In genomic region chr2:25586726-25587144, GRCh38 we compare ENCODE assay signal across 1 cellular context.
TF ChIP-seq lines count a peak whose summit lies in the region.

No MANE protein-coding gene starts in this region.

TF ChIP-seq in GM12878, 131 proteins besides CTCF, POLR2A, EP300 and RAD21 (continued from another document and continues in another):
- TF ChIP-seq CHD4 (IDR thresholded peaks at IDR 0.05), result no peak
- no peak for TF ChIP-seq USF1 (IDR thresholded peaks at IDR 0.05; ENCODE audit: borderline replicate concordance, extremely low read length, insufficient read depth, low read depth, low read length)
- TF ChIP-seq SIX5 (IDR thresholded peaks at IDR 0.05; ENCODE audit: low read depth, low read length, severe bottlenecking), result no peak
- TF ChIP-seq SMAD5 (IDR thresholded peaks at IDR 0.05; ENCODE audit: low read depth), result no peak
- TF ChIP-seq KAT2A (conservative IDR thresholded peaks at IDR 0.05; ENCODE audit: control insufficient read depth, low read depth, low read length), result no peak
- TF ChIP-seq IRF5 (IDR thresholded peaks at IDR 0.05; ENCODE audit: borderline replicate concordance), result no peak
- TF ChIP-seq ZBTB4 (CRISPR knock-in tag; IDR thresholded peaks at IDR 0.05), result no peak
- no peak for TF ChIP-seq TARDBP (IDR thresholded peaks at IDR 0.05; ENCODE audit: borderline replicate concordance)
- TF ChIP-seq STAT1 (conservative IDR thresholded peaks at IDR 0.05), result no peak
- no peak for TF ChIP-seq ATF3 (IDR thresholded peaks at IDR 0.05; ENCODE audit: borderline replicate concordance, extremely low read depth, low read depth, low read length)
- no peak for TF ChIP-seq YBX1 (IDR thresholded peaks at IDR 0.05)
- TF ChIP-seq GABPA (IDR thresholded peaks at IDR 0.05; ENCODE audit: low read depth), result peak; percentile 67; the same call in 1 of the 2 replicates
- peak; percentile 72; the same call in 1 of the 2 replicates for TF ChIP-seq EED (IDR thresholded peaks at IDR 0.05; ENCODE audit: low read depth)
- TF ChIP-seq ZNF384 (IDR thresholded peaks at IDR 0.05; ENCODE audit: borderline replicate concordance, low read depth, low read length), result no peak
- no peak for TF ChIP-seq ZBTB33 (IDR thresholded peaks at IDR 0.05)
- TF ChIP-seq RB1 (IDR thresholded peaks at IDR 0.05; ENCODE audit: borderline replicate concordance), result no peak
- no peak for TF ChIP-seq PBX3 (IDR thresholded peaks at IDR 0.05; ENCODE audit: insufficient replicate concordance, low read depth, low read length)
- TF ChIP-seq TBL1XR1 (IDR thresholded peaks at IDR 0.05; ENCODE audit: low read depth, low read length), result peak; percentile 91
- peak; percentile 91 for TF ChIP-seq CREM (IDR thresholded peaks at IDR 0.05; ENCODE audit: low read depth)
- TF ChIP-seq MAX (IDR thresholded peaks at IDR 0.05; ENCODE audit: low read depth, low read length), result 0 out of 2 replicates have a peak, but pooled peaks have one; percentile 30
- no peak for TF ChIP-seq LARP7 (IDR thresholded peaks at IDR 0.05)
- no peak for TF ChIP-seq KDM1A (IDR thresholded peaks at IDR 0.05; ENCODE audit: borderline replicate concordance)
- TF ChIP-seq CEBPZ (IDR thresholded peaks at IDR 0.05; ENCODE audit: low read depth, low read length), result no peak
- TF ChIP-seq FOXM1 (IDR thresholded peaks at IDR 0.05; ENCODE audit: low read depth, low read length), result peak; percentile 91
- TF ChIP-seq PRDM15 (CRISPR knock-in tag; IDR thresholded peaks at IDR 0.05), result no peak
- TF ChIP-seq HDAC6 (IDR thresholded peaks at IDR 0.05; ENCODE audit: unreplicated experiment), result no peak
- no peak for TF ChIP-seq NFYA (IDR thresholded peaks at IDR 0.05; ENCODE audit: borderline replicate concordance, low read depth, low read length)
- no peak for TF ChIP-seq CUX1 (IDR thresholded peaks at IDR 0.05; ENCODE audit: insufficient replicate concordance, low read depth, low read length)
- peak; percentile 91; the same call in 1 of the 2 replicates for TF ChIP-seq BCL11A (IDR thresholded peaks at IDR 0.05; ENCODE audit: low read depth, low read length)
- no peak for TF ChIP-seq NR2C2 (IDR thresholded peaks at IDR 0.05; ENCODE audit: borderline replicate concordance, control insufficient read depth, insufficient read length, low read depth)
- peak; percentile 64 for TF ChIP-seq CREB1 (IDR thresholded peaks at IDR 0.05; ENCODE audit: low read depth)
- TF ChIP-seq JUNB (IDR thresholded peaks at IDR 0.05), result peak; percentile 100
- TF ChIP-seq, protein P1, sequence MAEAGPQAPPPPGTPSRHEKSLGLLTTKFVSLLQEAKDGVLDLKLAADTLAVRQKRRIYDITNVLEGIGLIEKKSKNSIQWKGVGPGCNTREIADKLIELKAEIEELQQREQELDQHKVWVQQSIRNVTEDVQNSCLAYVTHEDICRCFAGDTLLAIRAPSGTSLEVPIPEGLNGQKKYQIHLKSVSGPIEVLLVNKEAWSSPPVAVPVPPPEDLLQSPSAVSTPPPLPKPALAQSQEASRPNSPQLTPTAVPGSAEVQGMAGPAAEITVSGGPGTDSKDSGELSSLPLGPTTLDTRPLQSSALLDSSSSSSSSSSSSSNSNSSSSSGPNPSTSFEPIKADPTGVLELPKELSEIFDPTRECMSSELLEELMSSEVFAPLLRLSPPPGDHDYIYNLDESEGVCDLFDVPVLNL (IDR thresholded peaks at IDR 0.05; ENCODE audit: low read depth, low read length), result no peak
